In genomic region chr5:126816649-126817048, GRCh38 we compare ENCODE assay signal across 16 cellular contexts.
"Had no signal": no experiment of that assay in that cellular context is flagged by ENCODE, and none has a peak within 500 bp of the region (broad histone marks: within the 10 kb centered on the region; RNA-seq: fewer than 3 reads in every experiment).

No MANE protein-coding gene starts in this region.

- H3K4me1 ChIP-seq: breast epithelium, gastrocnemius medialis had no signal

- H3K9me3 Mint-ChIP-seq: activated B cell treated with CpG ODN at 0.5 μM for 24 hours; dendritic cell treated with granulocyte-macrophage colony-stimulating factor and Interleukin-4, amounts not matched to agents 40 ng/mL and 50 ng/mL, for 4 days; type B pancreatic cell had no signal

- H3K27me3 ChIP-seq: breast epithelium, gastrocnemius medialis, heart left ventricle had no signal

- H3K36me3 ChIP-seq: breast epithelium, gastrocnemius medialis had no signal

- ATAC-seq: activated CD8-positive, alpha-beta memory T cell treated with anti-CD3 and anti-CD28 coated beads, Interleukin-2, amount 10 ng/mL, durations not matched to agents 7 days and 5 days; gastrocnemius medialis; heart left ventricle; left cardiac atrium; T-helper 17 cell had no signal

- H3K27ac Mint-ChIP-seq: activated B cell treated with CpG ODN at 0.5 μM for 24 hours; activated CD8-positive, alpha-beta memory T cell treated with anti-CD3 and anti-CD28 coated beads, Interleukin-2, amount 10 ng/mL, durations not matched to agents 7 days and 5 days; dendritic cell treated with granulocyte-macrophage colony-stimulating factor and Interleukin-4, amounts not matched to agents 40 ng/mL and 50 ng/mL, for 4 days; T-helper 17 cell; type B pancreatic cell had no signal

- H3K27me3 Mint-ChIP-seq: activated B cell treated with CpG ODN at 0.5 μM for 24 hours; activated CD8-positive, alpha-beta memory T cell treated with anti-CD3 and anti-CD28 coated beads, Interleukin-2, amount 10 ng/mL, durations not matched to agents 7 days and 5 days; dendritic cell treated with granulocyte-macrophage colony-stimulating factor and Interleukin-4, amounts not matched to agents 40 ng/mL and 50 ng/mL, for 4 days; T-helper 17 cell; type B pancreatic cell had no signal

- DNase-seq: activated B cell treated with CpG ODN at 0.5 μM for 24 hours; activated CD4-positive, alpha-beta T cell treated with anti-CD3 and anti-CD28 coated beads, Interleukin-2, amount 50 U/mL, for 1 hour; activated CD8-positive, alpha-beta memory T cell treated with anti-CD3 and anti-CD28 coated beads, Interleukin-2, amount 10 ng/mL, durations not matched to agents 7 days and 5 days; aorta; effector memory CD4-positive, alpha-beta T cell; gastrocnemius medialis; heart left ventricle; left cardiac atrium; midbrain; stimulated activated naive CD4-positive, alpha-beta T cell; T-helper 17 cell had no signal

- H3K9me3 ChIP-seq: breast epithelium, gastrocnemius medialis, heart left ventricle had no signal

- H3K4me3 ChIP-seq: breast epithelium, gastrocnemius medialis, heart left ventricle, lung had no signal

- H3K4me3 Mint-ChIP-seq: activated B cell treated with CpG ODN at 0.5 μM for 24 hours; activated CD8-positive, alpha-beta memory T cell treated with anti-CD3 and anti-CD28 coated beads, Interleukin-2, amount 10 ng/mL, durations not matched to agents 7 days and 5 days; dendritic cell treated with granulocyte-macrophage colony-stimulating factor and Interleukin-4, amounts not matched to agents 40 ng/mL and 50 ng/mL, for 4 days; T-helper 17 cell; type B pancreatic cell had no signal

- H3K27ac ChIP-seq: breast epithelium, epithelial cell of prostate, gastrocnemius medialis, heart left ventricle had no signal
